Comparison of ENCODE assay signal across 8 cellular contexts in the genomic region with DNA sequence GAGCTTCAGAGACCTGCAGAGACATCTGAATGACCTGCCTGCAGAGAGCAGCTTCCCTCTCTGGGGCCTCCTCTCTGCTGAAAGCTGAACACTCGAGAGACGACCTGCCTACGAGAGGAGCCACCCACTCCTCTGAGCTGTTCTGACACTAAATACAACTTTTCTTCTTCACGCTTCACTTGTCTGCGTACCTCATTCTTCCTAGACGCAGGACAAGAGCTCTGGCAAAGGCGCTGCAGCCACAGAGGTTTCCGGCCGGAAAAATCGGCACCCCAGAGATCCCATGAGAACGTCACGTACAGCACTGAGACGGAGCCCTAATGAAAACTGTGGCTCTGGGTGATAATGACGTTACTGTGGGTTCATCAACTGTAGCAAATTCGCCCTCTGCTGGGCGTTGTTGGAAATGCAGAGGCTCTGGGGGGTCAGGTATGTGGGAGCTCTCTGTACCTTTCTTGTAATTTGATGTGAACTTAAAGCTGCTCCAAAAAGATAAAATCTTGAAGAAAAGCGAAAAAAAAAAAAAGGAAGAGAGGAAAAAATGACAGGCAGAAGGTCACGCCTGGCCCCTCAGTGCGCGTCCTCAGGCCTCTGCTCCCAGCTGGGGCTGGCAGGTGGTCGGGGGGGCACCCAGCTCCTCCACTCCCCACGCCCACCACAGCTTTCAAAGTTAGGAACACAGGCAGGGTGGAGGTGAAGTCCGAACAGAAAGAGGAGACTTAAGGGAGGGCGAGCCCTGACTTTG.
DNase-seq lines count a peak whose midpoint lies in the region; ATAC-seq and TF ChIP-seq lines count a peak whose summit lies in the region.

No MANE protein-coding gene starts in this region.

- no peaks in the 10 kb centered on the region for H3K27me3 ChIP-seq in DND-41 (ENCODE audit: insufficient read depth, low read length, poor library complexity)
- H3K27me3 ChIP-seq in osteoblast (ENCODE audit: insufficient read depth, low read length): no peaks in the 10 kb centered on the region
- no peaks in the 10 kb centered on the region for H3K27me3 ChIP-seq in testis

- no peaks in the 10 kb centered on the region for H3K36me3 ChIP-seq in DND-41 (ENCODE audit: insufficient read depth, low read length)
- H3K36me3 ChIP-seq in osteoblast (ENCODE audit: insufficient read depth, low read length): no peaks in the 10 kb centered on the region
- no peaks in the 10 kb centered on the region for H3K36me3 ChIP-seq in testis (ENCODE audit: low read depth, missing control alignments)

- H3K79me2 ChIP-seq in DND-41 (ENCODE audit: insufficient read depth, low read length) (no peaks in the 10 kb centered on the region), osteoblast (ENCODE audit: insufficient read depth, low read length) (no peaks in the 10 kb centered on the region)

- TF ChIP-seq CTCF in DND-41 (IDR thresholded peaks at IDR 0.05; ENCODE audit: borderline replicate concordance, extremely low read depth, low read length, poor library complexity, severe bottlenecking) (peak; percentile 81), osteoblast (IDR thresholded peaks at IDR 0.05; ENCODE audit: extremely low read depth, low read depth, low read length) (peak; percentile 86), testis (IDR thresholded peaks at IDR 0.05) (peak; percentile 87 to 89 (median 88))

- DNase-seq in DND-41 (peak; percentile 72), KG1 (lab: John Stamatoyannopoulos, UW) (peak; percentile 85), SHP77 treated with DMSO at 0.1 percent for 48 hours (lab: John Stamatoyannopoulos, UW) (peak; percentile 53), activated gamma-delta T cell treated with Interleukin-2 at 50 U/mL for 16 hours (peak; percentile 92), glomerular endothelial cell (ENCODE audit: extremely low read depth, low read depth, low spot score) (peak; percentile 64), osteoblast (ENCODE audit: insufficient read length, low spot score, missing footprints) (peak; percentile 98), testis (peak; percentile 94)

- H3K27ac ChIP-seq in DND-41 (ENCODE audit: low read length) (peak overlapping the region; percentile 85), osteoblast (ENCODE audit: low read depth, low read length) (peak overlapping the region; percentile 9), testis (no peak overlapping the region)

- no peak for TF ChIP-seq POLR2A in testis (IDR thresholded peaks at IDR 0.05)

- H3K4me1 ChIP-seq in DND-41 (ENCODE audit: insufficient read depth, low read length) (peaks cover 27% of the 10 kb centered on the region), osteoblast (ENCODE audit: insufficient read depth, low read length) (peaks cover 6% of the 10 kb centered on the region), testis (peaks cover 8% of the 10 kb centered on the region)

- peak overlapping the region; percentile 49 for H3K9ac ChIP-seq in DND-41 (ENCODE audit: low read depth, low read length)

- H3K4me2 ChIP-seq in DND-41 (ENCODE audit: insufficient read depth, low read length) (peak overlapping the region; percentile 45), osteoblast (ENCODE audit: insufficient read depth, low read length) (peak overlapping the region; percentile 75)

- intact Hi-C loops in testis (cut with DNase I; ENCODE audit: low total_unique reads): no loop called here

- 22 to 28% methylated on average over 24 of the region's 24 CpGs for WGBS in testis, 2 donors

- H3K4me3 ChIP-seq in DND-41 (ENCODE audit: low read depth in 1 of 2, low read length in 2 of 2) (peak overlapping the region in 1 of 2 experiments; percentile 34; a peak in 2 of 4 replicates), osteoblast (ENCODE audit: insufficient read depth, low read length) (peak overlapping the region; percentile 64), testis (no peak overlapping the region)

- ATAC-seq in DND-41 (ENCODE audit: insufficient read depth, low read depth): peak; percentile 35
- peak; percentile 88 for ATAC-seq in GM21723 (IDR thresholded peaks at IDR 0.05; ENCODE audit: unreplicated experiment)

- H3K9me3 ChIP-seq in DND-41 (ENCODE audit: insufficient read depth, low read length, severe bottlenecking) (peaks cover 48% of the 10 kb centered on the region), osteoblast (ENCODE audit: low read depth, low read length) (peaks cover 7% of the 10 kb centered on the region), testis (no peaks in the 10 kb centered on the region)

- H2AFZ ChIP-seq in DND-41 (ENCODE audit: low read depth, low read length): 0 out of 2 replicates have a peak overlapping the region, but pooled peaks have one; percentile 3
- H2AFZ ChIP-seq in osteoblast (ENCODE audit: low read length): peak overlapping the region; percentile 87

- H4K20me1 ChIP-seq in DND-41 (ENCODE audit: insufficient read depth, low read length) (no peaks in the 10 kb centered on the region), osteoblast (ENCODE audit: insufficient read depth, low read length) (no peaks in the 10 kb centered on the region)

Comparison
In these comparisons a context has a peak if more than half of its experiments do, and no peak if none do; other contexts are left out.
1. H3K27ac ChIP-seq: peak in DND-41 (single experiment) and osteoblast (single experiment); none in testis (0 of 2).
2. Peak in every context shown above with its lines, with median percentiles within 50 percentile points of each other: DNase-seq and CTCF ChIP-seq.